32 cellular contexts compared by ENCODE assay signal in the genomic region with DNA sequence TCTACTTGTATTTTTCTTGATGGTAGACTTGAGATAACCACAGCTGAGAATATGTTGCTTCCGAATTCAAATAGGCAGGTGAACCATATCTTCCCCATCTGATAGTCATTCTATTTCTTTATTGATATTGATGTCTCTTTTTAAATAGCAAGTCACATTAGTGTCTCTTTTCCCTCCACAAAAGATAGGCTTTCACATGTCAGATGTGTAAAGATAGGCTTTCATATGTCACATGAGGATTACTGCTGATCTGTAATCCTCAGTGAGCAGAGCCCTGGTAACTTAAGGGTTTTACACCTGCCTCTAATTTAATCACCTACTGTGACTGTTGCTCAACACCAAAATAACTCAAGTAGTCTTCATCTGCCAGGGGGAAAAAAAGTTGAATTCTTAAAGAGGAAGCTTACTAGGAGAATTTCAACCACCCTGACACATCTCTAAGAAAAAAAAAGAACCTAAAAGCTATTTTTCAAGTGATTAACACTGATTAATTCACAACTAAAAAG. TPM values are rescaled to one million over a fixed set of nuclear protein-coding genes. Genes with fewer than 3 reads are reported as not detected.
DNase-seq lines count a peak whose midpoint lies in the region; ATAC-seq, FAIRE-seq and TF ChIP-seq lines count a peak whose summit lies in the region.
"Had no signal": no experiment of that assay in that cellular context is flagged by ENCODE, and none has a peak within 500 bp of the region (broad histone marks: within the 10 kb centered on the region; RNA-seq: fewer than 3 reads in every experiment).

No MANE protein-coding gene starts in this region.

- TF ChIP-seq CTCF in WTC11 (IDR thresholded peaks at IDR 0.05) (no peak), breast epithelium (IDR thresholded peaks at IDR 0.05) (no peak)

- no peak for TF ChIP-seq POLR2A in breast epithelium (IDR thresholded peaks at IDR 0.05)

- H3K27me3 ChIP-seq in small intestine (ENCODE audit: control insufficient read depth in 2 of 2, insufficient read depth in 2 of 2, low read length in 2 of 2) (no peaks in the 10 kb centered on the region), breast epithelium (no peaks in the 10 kb centered on the region)
- H3K27me3 ChIP-seq: BE2C, SJSA1 had no signal

- H3K36me3 ChIP-seq in small intestine (ENCODE audit: control insufficient read depth in 2 of 2, insufficient read depth in 2 of 2, low read length in 2 of 2), result no peaks in the 10 kb centered on the region
- H3K36me3 ChIP-seq in breast epithelium, result no peaks in the 10 kb centered on the region
- H3K36me3 ChIP-seq: BE2C, HAP-1, SJSA1 had no signal

- no peaks in the 10 kb centered on the region for H3K27me3 Mint-ChIP-seq in WTC11 (ENCODE audit: low read depth)
- H3K27me3 Mint-ChIP-seq: T-cell had no signal

- no peaks in the 10 kb centered on the region for H3K4me1 ChIP-seq in small intestine (ENCODE audit: control insufficient read depth in 2 of 2, insufficient read depth in 1 of 2, low read depth in 1 of 2, low read length in 1 of 2)
- no peaks in the 10 kb centered on the region for H3K4me1 ChIP-seq in breast epithelium
- H3K4me1 ChIP-seq: BE2C, HAP-1, SJSA1 had no signal

- no peak overlapping the region for H3K27ac Mint-ChIP-seq in WTC11
- H3K27ac Mint-ChIP-seq: CD14-positive monocyte; CD8-positive, alpha-beta memory T cell; T-cell had no signal

- H3K4me3 Mint-ChIP-seq in WTC11, result no peak overlapping the region
- H3K4me3 Mint-ChIP-seq: CD14-positive monocyte; CD8-positive, alpha-beta memory T cell; T-cell had no signal

- intact Hi-C loops in breast epithelium (cut with DNase I; ENCODE audit: low total_unique reads), result no loop called here
- intact Hi-C loops in left cardiac atrium (cut with DNase I), result no loop called here

- H3K36me3 Mint-ChIP-seq in WTC11, result no peaks in the 10 kb centered on the region
- H3K36me3 Mint-ChIP-seq: CD14-positive monocyte; CD8-positive, alpha-beta memory T cell; T-cell had no signal

- 28 to 59% (median 39%) methylated on average over 1 of the region's 1 CpG for WGBS in small intestine, 3 donors

- ATAC-seq in WTC11 (0 out of 2 replicates have a peak, but pooled peaks have one; percentile 24), left cardiac atrium (no peak)
- ATAC-seq: K562, T-cell had no signal

- DNase-seq in NCI-H2107 treated with DMSO at 0.1 percent for 48 hours (lab: John Stamatoyannopoulos, UW; ENCODE audit: unreplicated experiment), result peak; percentile 10
- DNase-seq in NCI-H2107 (lab: John Stamatoyannopoulos, UW), result no peak
- peak; percentile 51 to 88 for DNase-seq in NCI-H524 (lab: John Stamatoyannopoulos, UW)
- DNase-seq in WTC11 (ENCODE audit: low spot score), result no peak
- peak; percentile 34 for DNase-seq in small intestine
- no peak for DNase-seq in NK-92 (lab: John Stamatoyannopoulos, UW; ENCODE audit: unreplicated experiment)
- DNase-seq in breast epithelium (ENCODE audit: low spot score in 2 of 2), result no peak
- DNase-seq in left cardiac atrium, result no peak
- DNase-seq: 8988T; ACHN; BE2C; CD8-positive, alpha-beta memory T cell; DMS153; DND-41; GM23248; Kasumi-1; MV-4-11; NCI-H1105 treated with DMSO at 0.1 percent for 48 hours; NCI-H1694 treated with DMSO at 0.1 percent for 48 hours; NCI-H2081; NCI-H2227 treated with DMSO at 0.1 percent for 48 hours; NCI-H748 treated with DMSO at 0.1 percent for 48 hours; Right ventricle myocardium superior; RPMI8226; T-cell had no signal

- no peaks in the 10 kb centered on the region for H3K9me3 ChIP-seq in small intestine (ENCODE audit: control insufficient read depth, low read depth)
- H3K9me3 ChIP-seq in breast epithelium, result no peaks in the 10 kb centered on the region
- H3K9me3 ChIP-seq: BE2C, HAP-1, SJSA1 had no signal

- FAIRE-seq in small intestine (lab: Jason Lieb, UNC), result no peak
- FAIRE-seq: GM12892, HTR-8/SVneo, K562 had no signal

- CTCF ChIA-PET in WTC11 (lab: Charles Lee), result no interaction called here

- H3K4me3 ChIP-seq in small intestine (ENCODE audit: low read depth in 1 of 2, low read length in 2 of 2), result no peak overlapping the region
- H3K4me3 ChIP-seq in breast epithelium, result no peak overlapping the region
- H3K4me3 ChIP-seq: GM23248, HAP-1, K562, SJSA1 had no signal

- peaks cover 8% of the 10 kb centered on the region for H3K4me1 Mint-ChIP-seq in WTC11
- H3K4me1 Mint-ChIP-seq: CD14-positive monocyte; CD8-positive, alpha-beta memory T cell; T-cell had no signal

- no peak overlapping the region for H3K27ac ChIP-seq in small intestine (ENCODE audit: low read depth in 1 of 2, low read length in 1 of 2)
- H3K27ac ChIP-seq in breast epithelium, result no peak overlapping the region
- H3K27ac ChIP-seq: GM23248, SJSA1 had no signal

- no peaks in the 10 kb centered on the region for H3K9me3 Mint-ChIP-seq in WTC11

- POLR2A ChIA-PET in WTC11 (lab: Charles Lee), result no interaction called here

TF ChIP-seq in WTC11, 78 proteins besides CTCF, POLR2A, EP300 and RAD21:
- no peak for TF ChIP-seq RORB (CRISPR knock-in tag; IDR thresholded peaks at IDR 0.05)
- TF ChIP-seq CREB1 (CRISPR knock-in tag; IDR thresholded peaks at IDR 0.05), result no peak
- no peak for TF ChIP-seq ATF1 (CRISPR knock-in tag; IDR thresholded peaks at IDR 0.05)
- no peak for TF ChIP-seq RELA (CRISPR knock-in tag; IDR thresholded peaks at IDR 0.05; ENCODE audit: borderline replicate concordance)
- no peak for TF ChIP-seq MXD4 (CRISPR knock-in tag; IDR thresholded peaks at IDR 0.05; ENCODE audit: borderline replicate concordance)
- TF ChIP-seq ZNF423 (CRISPR knock-in tag; IDR thresholded peaks at IDR 0.05), result no peak
- TF ChIP-seq HMGA2 (CRISPR knock-in tag; IDR thresholded peaks at IDR 0.05), result no peak
- no peak for TF ChIP-seq GTF2I (CRISPR knock-in tag; conservative IDR thresholded peaks at IDR 0.05)
- TF ChIP-seq, protein P1, sequence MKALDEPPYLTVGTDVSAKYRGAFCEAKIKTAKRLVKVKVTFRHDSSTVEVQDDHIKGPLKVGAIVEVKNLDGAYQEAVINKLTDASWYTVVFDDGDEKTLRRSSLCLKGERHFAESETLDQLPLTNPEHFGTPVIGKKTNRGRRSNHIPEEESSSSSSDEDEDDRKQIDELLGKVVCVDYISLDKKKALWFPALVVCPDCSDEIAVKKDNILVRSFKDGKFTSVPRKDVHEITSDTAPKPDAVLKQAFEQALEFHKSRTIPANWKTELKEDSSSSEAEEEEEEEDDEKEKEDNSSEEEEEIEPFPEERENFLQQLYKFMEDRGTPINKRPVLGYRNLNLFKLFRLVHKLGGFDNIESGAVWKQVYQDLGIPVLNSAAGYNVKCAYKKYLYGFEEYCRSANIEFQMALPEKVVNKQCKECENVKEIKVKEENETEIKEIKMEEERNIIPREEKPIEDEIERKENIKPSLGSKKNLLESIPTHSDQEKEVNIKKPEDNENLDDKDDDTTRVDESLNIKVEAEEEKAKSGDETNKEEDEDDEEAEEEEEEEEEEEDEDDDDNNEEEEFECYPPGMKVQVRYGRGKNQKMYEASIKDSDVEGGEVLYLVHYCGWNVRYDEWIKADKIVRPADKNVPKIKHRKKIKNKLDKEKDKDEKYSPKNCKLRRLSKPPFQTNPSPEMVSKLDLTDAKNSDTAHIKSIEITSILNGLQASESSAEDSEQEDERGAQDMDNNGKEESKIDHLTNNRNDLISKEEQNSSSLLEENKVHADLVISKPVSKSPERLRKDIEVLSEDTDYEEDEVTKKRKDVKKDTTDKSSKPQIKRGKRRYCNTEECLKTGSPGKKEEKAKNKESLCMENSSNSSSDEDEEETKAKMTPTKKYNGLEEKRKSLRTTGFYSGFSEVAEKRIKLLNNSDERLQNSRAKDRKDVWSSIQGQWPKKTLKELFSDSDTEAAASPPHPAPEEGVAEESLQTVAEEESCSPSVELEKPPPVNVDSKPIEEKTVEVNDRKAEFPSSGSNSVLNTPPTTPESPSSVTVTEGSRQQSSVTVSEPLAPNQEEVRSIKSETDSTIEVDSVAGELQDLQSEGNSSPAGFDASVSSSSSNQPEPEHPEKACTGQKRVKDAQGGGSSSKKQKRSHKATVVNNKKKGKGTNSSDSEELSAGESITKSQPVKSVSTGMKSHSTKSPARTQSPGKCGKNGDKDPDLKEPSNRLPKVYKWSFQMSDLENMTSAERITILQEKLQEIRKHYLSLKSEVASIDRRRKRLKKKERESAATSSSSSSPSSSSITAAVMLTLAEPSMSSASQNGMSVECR (CRISPR knock-in tag; IDR thresholded peaks at IDR 0.05; ENCODE audit: borderline replicate concordance), result no peak
- TF ChIP-seq PRRX2 (CRISPR knock-in tag; IDR thresholded peaks at IDR 0.05), result no peak
- TF ChIP-seq USF1 (CRISPR knock-in tag; IDR thresholded peaks at IDR 0.05), result no peak
- TF ChIP-seq, protein P2, sequence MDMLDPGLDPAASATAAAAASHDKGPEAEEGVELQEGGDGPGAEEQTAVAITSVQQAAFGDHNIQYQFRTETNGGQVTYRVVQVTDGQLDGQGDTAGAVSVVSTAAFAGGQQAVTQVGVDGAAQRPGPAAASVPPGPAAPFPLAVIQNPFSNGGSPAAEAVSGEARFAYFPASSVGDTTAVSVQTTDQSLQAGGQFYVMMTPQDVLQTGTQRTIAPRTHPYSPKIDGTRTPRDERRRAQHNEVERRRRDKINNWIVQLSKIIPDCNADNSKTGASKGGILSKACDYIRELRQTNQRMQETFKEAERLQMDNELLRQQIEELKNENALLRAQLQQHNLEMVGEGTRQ (CRISPR knock-in tag; IDR thresholded peaks at IDR 0.05), result no peak
- TF ChIP-seq TP53 (CRISPR knock-in tag; IDR thresholded peaks at IDR 0.05), result no peak
- TF ChIP-seq ATF3 (CRISPR knock-in tag; conservative IDR thresholded peaks at IDR 0.05), result no peak

RNA-seq across cellular contexts. Expression of gene TRDN, which starts 45.3 kb away (rescaled TPM):
- total RNA-seq in WTC11 (2021), result 39.8 to 56.4 TPM (median 56.1 TPM) in 3 replicates
- under 1 TPM in 2 of 3 donors, not detected in 1; 0.01 to 0.54 TPM for polyA plus RNA-seq in small intestine
- under 1 TPM in 1 of 3 donors, not detected in 2; 0.96 TPM for total RNA-seq in breast epithelium
- 100 to 1,000 TPM; 174 to 207 TPM for total RNA-seq in left cardiac atrium
- total RNA-seq: CD8-positive, alpha-beta memory T cell; GM23248; NCI-H460; SJSA1; T-cell had no signal
- polyA plus RNA-seq: CD14-positive monocyte; CD8-positive, alpha-beta memory T cell; GM23248 had no signal

Comparison
In these comparisons a context has a peak if more than half of its experiments do, and no peak if none do; other contexts are left out.
1. DNase-seq: peak in NCI-H2107 treated with DMSO at 0.1 percent for 48 hours (single experiment), NCI-H524 (2 of 2) and small intestine (single experiment); none in NCI-H2107 (single experiment), WTC11 (single experiment), NK-92 (single experiment), breast epithelium (0 of 2) and left cardiac atrium (single experiment).
2. RNA of gene TRDN, which starts 45.3 kb away (total RNA-seq): 174 to 207 TPM in left cardiac atrium and 39.8 to 56.4 TPM in WTC11; 0.96 TPM in breast epithelium; every median in the first group is over 10 times any median in the second.